In the genomic region with DNA sequence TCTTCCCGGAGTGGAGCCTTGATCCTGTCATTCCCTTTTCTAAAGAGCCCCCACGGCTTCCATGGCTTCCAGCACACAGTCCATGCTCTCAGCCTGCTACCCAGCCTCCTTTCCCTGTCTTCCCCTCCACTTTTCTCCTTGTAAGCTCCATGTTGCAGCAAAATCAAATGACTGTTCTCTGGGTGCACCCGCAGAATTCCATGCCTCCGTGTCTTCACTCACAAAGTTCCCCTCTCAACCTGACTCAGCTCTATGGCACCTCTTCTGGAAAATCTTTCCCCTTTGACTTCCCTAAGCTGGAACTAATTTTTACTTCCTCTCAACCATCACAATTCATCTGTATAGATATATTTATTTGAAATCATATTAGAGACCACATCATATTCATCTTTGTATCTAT, we compare ENCODE assay signal across 10 cellular contexts. TPM values are rescaled to one million over a fixed set of nuclear protein-coding genes. Genes with fewer than 3 reads are reported as not detected.
A peak's percentile ranks its signal among the peaks of the same experiment; 100 is the strongest.
DNase-seq lines count a peak whose midpoint lies in the region; ATAC-seq and TF ChIP-seq lines count a peak whose summit lies in the region.
"Had no signal": no experiment of that assay in that cellular context is flagged by ENCODE, and none has a peak within 500 bp of the region (broad histone marks: within the 10 kb centered on the region; RNA-seq: fewer than 3 reads in every experiment).

No MANE protein-coding gene starts in this region.

- CTCF ChIA-PET in MCF 10A (lab: Yijun Ruan, JAX): interaction anchor here (0.6 to 1.7 kb wide), 4 partner anchors 15 to 952 kb away, joined by 3 to 7 read pairs (median 4); no protein-coding TSS in a partner anchor
- CTCF ChIA-PET in mammary epithelial cell (lab: Charles Lee; ENCODE audit: low non-redundant PET): no interaction called here

- no peak for DNase-seq in MCF 10A (ENCODE audit: unreplicated experiment)
- no peak for DNase-seq in mammary epithelial cell
- DNase-seq in cardiac fibroblast (ENCODE audit: low read depth in 2 of 2): peak; percentile 34 to 62
- no peak for DNase-seq in upper lobe of right lung
- no peak for DNase-seq in AML-193 (lab: John Stamatoyannopoulos, UW)
- DNase-seq in GM13977 (ENCODE audit: low spot score): no peak
- DNase-seq: activated CD4-positive, alpha-beta T cell treated with anti-CD3 and anti-CD28 coated beads for 4 hours had no signal

- TF ChIP-seq CTCF in MCF 10A (IDR thresholded peaks at IDR 0.05; ENCODE audit: unreplicated experiment): no peak
- TF ChIP-seq CTCF in mammary epithelial cell (conservative IDR thresholded peaks at IDR 0.05 in 1 of 2, IDR thresholded peaks at IDR 0.05 in 1 of 2; ENCODE audit: extremely low read depth in 1 of 2, insufficient read depth in 1 of 2, low read depth in 1 of 2, low read length in 2 of 2): no peak
- no peak for TF ChIP-seq CTCF in cardiac fibroblast (IDR thresholded peaks at IDR 0.05; ENCODE audit: low read depth, low read length)
- no peak for TF ChIP-seq CTCF in upper lobe of right lung (IDR thresholded peaks at IDR 0.05)
- TF ChIP-seq CTCF in GM13977 (IDR thresholded peaks at IDR 0.05; ENCODE audit: extremely low read depth, insufficient read depth, missing control alignments): no peak

- peak overlapping the region; percentile 50 for H3K27ac Mint-ChIP-seq in MCF 10A (ENCODE audit: low read depth, unreplicated experiment)

- peaks cover 80% of the 10 kb centered on the region for H3K79me2 ChIP-seq in mammary epithelial cell (ENCODE audit: insufficient read depth, low read length)

- peak overlapping the region; percentile 17 for H3K4me3 Mint-ChIP-seq in MCF 10A (ENCODE audit: unreplicated experiment)

- H3K4me3 ChIP-seq in mammary epithelial cell (replicated peaks in 1 of 3; ENCODE audit: insufficient read depth in 1 of 3, low read depth in 2 of 3, low read length in 3 of 3): no peak overlapping the region
- H3K4me3 ChIP-seq in cardiac fibroblast (replicated peaks in 1 of 2; ENCODE audit: low read depth in 2 of 2, low read length in 2 of 2): no peak overlapping the region
- H3K4me3 ChIP-seq in muscle layer of duodenum (ENCODE audit: low read depth in 1 of 2, low read length in 2 of 2): peak overlapping the region in 1 of 2 donors; percentile 5
- no peak overlapping the region for H3K4me3 ChIP-seq in upper lobe of right lung
- H3K4me3 ChIP-seq: GM12878 had no signal

- no peaks in the 10 kb centered on the region for H3K27me3 ChIP-seq in mammary epithelial cell (ENCODE audit: insufficient read depth, low read length)
- no peaks in the 10 kb centered on the region for H3K27me3 ChIP-seq in muscle layer of duodenum (ENCODE audit: low read depth, low read length)
- H3K27me3 ChIP-seq in upper lobe of right lung: no peaks in the 10 kb centered on the region

- POLR2A ChIA-PET in MCF 10A (lab: Yijun Ruan, JAX): interaction anchor here (0.6 to 6.8 kb wide), 7 partner anchors 12 to 251 kb away, joined by 3 to 72 read pairs (median 4); partner anchors contain the start of genes NAA15 and RAB33B

- H3K9ac ChIP-seq in mammary epithelial cell (ENCODE audit: insufficient read depth, low read length): no peak overlapping the region

- H4K20me1 ChIP-seq in mammary epithelial cell (ENCODE audit: insufficient read depth, low read length): no peaks in the 10 kb centered on the region

- H3K27me3 Mint-ChIP-seq in MCF 10A (ENCODE audit: insufficient read depth, unreplicated experiment): no peaks in the 10 kb centered on the region

- dilution Hi-C loops in mammary epithelial cell (cut with HindIII; ENCODE audit: low sequenced_read_pairs): no loop called here

- peaks cover 34% of the 10 kb centered on the region for H3K4me1 Mint-ChIP-seq in MCF 10A (ENCODE audit: insufficient read depth, unreplicated experiment)

- in situ Hi-C loops in mammary epithelial cell (cut with MboI; ENCODE audit: low sequenced_read_pairs in 2 of 2) (no loop called here), GM13977 (cut with MboI; ENCODE audit: low pct_unique_long_range_greater_than_20kb, low sequenced_read_pairs, unreplicated experiment) (no loop called here)

- no peak overlapping the region for H3K27ac ChIP-seq in mammary epithelial cell (ENCODE audit: insufficient read depth, low read depth, low read length)
- H3K27ac ChIP-seq in muscle layer of duodenum (ENCODE audit: low read length): peak overlapping the region; percentile 91
- peak overlapping the region; percentile 13 for H3K27ac ChIP-seq in upper lobe of right lung

- no peak overlapping the region for H2AFZ ChIP-seq in mammary epithelial cell (ENCODE audit: low read depth, low read length)

- no peaks in the 10 kb centered on the region for H3K9me3 ChIP-seq in mammary epithelial cell (replicated peaks; ENCODE audit: insufficient read depth, low read length)
- H3K9me3 ChIP-seq in muscle layer of duodenum (ENCODE audit: control insufficient read depth in 1 of 2, low read length in 2 of 2): no peaks in the 10 kb centered on the region
- H3K9me3 ChIP-seq in upper lobe of right lung: no peaks in the 10 kb centered on the region

- no TSS peak for BruUV-seq in MCF 10A (replicated peaks; lab: Mats Ljungman, UMichigan)
- no TSS peak for BruUV-seq in mammary epithelial cell (replicated peaks; lab: Mats Ljungman, UMichigan)

- H3K4me1 ChIP-seq in mammary epithelial cell (ENCODE audit: insufficient read depth, low read length) (peaks cover 17% of the 10 kb centered on the region), muscle layer of duodenum (ENCODE audit: control insufficient read depth in 1 of 2, insufficient read depth in 2 of 2, low read length in 2 of 2) (peaks cover 9 to 45% of the 10 kb centered on the region in 2 donors), upper lobe of right lung (peaks cover 40% of the 10 kb centered on the region)

- H3K36me3 Mint-ChIP-seq in MCF 10A (ENCODE audit: insufficient read depth, unreplicated experiment): peaks cover 13% of the 10 kb centered on the region

- H3K4me2 ChIP-seq in mammary epithelial cell (ENCODE audit: insufficient read depth, low read depth, low read length): no peak overlapping the region

- WGBS in mammary epithelial cell (ENCODE audit: low coverage, missing lambda C conversion rate): 100% methylated on average over 3 of the region's 4 CpGs

- H3K36me3 ChIP-seq in mammary epithelial cell (ENCODE audit: insufficient read depth, low read length) (no peaks in the 10 kb centered on the region), muscle layer of duodenum (ENCODE audit: control insufficient read depth in 1 of 2, insufficient read depth in 2 of 2, low read length in 2 of 2) (no peaks in the 10 kb centered on the region), upper lobe of right lung (no peaks in the 10 kb centered on the region)

- intact Hi-C loops in MCF 10A (cut with micrococcal nuclease) (loop anchor here (10.0 kb wide), 1 partner anchor 98 kb away; the partner anchor contains the start of gene RAB33B), mammary epithelial cell (cut with micrococcal nuclease) (loop anchor here (10.0 kb wide), 1 partner anchor 378 kb away; the partner anchor contains the start of gene ELF2), upper lobe of right lung (cut with DNase I) (no loop called here)

- no peaks in the 10 kb centered on the region for H3K9me3 Mint-ChIP-seq in MCF 10A (ENCODE audit: unreplicated experiment)

- no peak for ATAC-seq in upper lobe of right lung
- ATAC-seq in HG02759 (IDR thresholded peaks at IDR 0.05; ENCODE audit: unreplicated experiment): no peak
- ATAC-seq: GM12878 had no signal

RNA-seq across cellular contexts. Expression of gene SETD7, which starts 3.5 kb away (rescaled TPM):
- total RNA-seq in MCF 10A (2022) (60.4 and 66.9 TPM in 2 replicates), mammary epithelial cell (10 to 100 TPM; 43.6 to 72.2 TPM), upper lobe of right lung (44.9 TPM)
- 12.1 TPM for polyA plus RNA-seq in mammary epithelial cell
- polyA minus RNA-seq in mammary epithelial cell: 70.5 TPM

Comparison
In these comparisons a context has a peak if more than half of its experiments do, and no peak if none do; other contexts are left out.
1. DNase-seq: peak in cardiac fibroblast (2 of 2); none in MCF 10A (single experiment), mammary epithelial cell (single experiment), upper lobe of right lung (single experiment), AML-193 (0 of 2) and GM13977 (single experiment).